Comparison of ENCODE assay signal across 11 cellular contexts in genomic region chr1:39189592-39190041, GRCh38. TPM values are rescaled to one million over a fixed set of nuclear protein-coding genes. Genes with fewer than 3 reads are reported as not detected.
A peak's percentile ranks its signal among the peaks of the same experiment; 100 is the strongest.
DNase-seq lines count a peak whose midpoint lies in the region; ATAC-seq and TF ChIP-seq lines count a peak whose summit lies in the region.
"Had no signal": no experiment of that assay in that cellular context is flagged by ENCODE, and none has a peak within 500 bp of the region (broad histone marks: within the 10 kb centered on the region; RNA-seq: fewer than 3 reads in every experiment).

No MANE protein-coding gene starts in this region.

- no peak overlapping the region for H2AFZ ChIP-seq in OCI-LY7 (ENCODE audit: low read length)

- H3K9me3 Mint-ChIP-seq in stimulated activated naive CD8-positive, alpha-beta T cell treated with anti-CD3 and anti-CD28 coated beads, Interleukin-15, Interleukin-2, amounts not matched to agents 100 ng/mL and 50 ng/mL, for 24 hours: no peaks in the 10 kb centered on the region
- H3K9me3 Mint-ChIP-seq in activated naive CD8-positive, alpha-beta T cell treated with anti-CD3 and anti-CD28 coated beads for 36 hours: peaks cover 2% of the 10 kb centered on the region

- TF ChIP-seq CTCF in vagina (IDR thresholded peaks at IDR 0.05) (no peak), OCI-LY7 (conservative IDR thresholded peaks at IDR 0.05; ENCODE audit: low read length) (no peak)

- H4K20me1 ChIP-seq in OCI-LY7 (ENCODE audit: insufficient read depth, low read length): no peaks in the 10 kb centered on the region

- H3K9me3 ChIP-seq in vagina (no peaks in the 10 kb centered on the region), HAP-1 (no peaks in the 10 kb centered on the region; the same call in 1 of the 2 replicates), OCI-LY7 (ENCODE audit: low read length) (no peaks in the 10 kb centered on the region)

- no TSS peak for BruUV-seq in OCI-LY7 (replicated peaks; lab: Mats Ljungman, UMichigan)

- peaks cover 46% of the 10 kb centered on the region for H3K4me1 ChIP-seq in vagina
- H3K4me1 ChIP-seq in HAP-1: no peaks in the 10 kb centered on the region
- H3K4me1 ChIP-seq in OCI-LY7 (ENCODE audit: insufficient read depth, low read length, poor library complexity, severe bottlenecking): peaks cover 39% of the 10 kb centered on the region

- ATAC-seq in stimulated activated naive CD8-positive, alpha-beta T cell treated with anti-CD3 and anti-CD28 coated beads, Interleukin-15, Interleukin-2, amounts not matched to agents 100 U/mL and 50 U/mL, for 24 hours: no peak

- H3K9me2 ChIP-seq in OCI-LY7 (ENCODE audit: insufficient read depth, low read length): no peaks in the 10 kb centered on the region

- DNase-seq in stimulated activated naive CD8-positive, alpha-beta T cell treated with anti-CD3 and anti-CD28 coated beads, Interleukin-15, Interleukin-2, amounts not matched to agents 100 U/mL and 50 U/mL, for 24 hours: no peak
- no peak for DNase-seq in activated naive CD8-positive, alpha-beta T cell treated with anti-CD3 and anti-CD28 coated beads for 36 hours
- peak; percentile 32 for DNase-seq in kidney glomerular epithelial cell (lab: John Stamatoyannopoulos, UW)
- DNase-seq in vagina (ENCODE audit: extremely low spot score in 2 of 2): no peak
- no peak for DNase-seq in HAP-1 (ENCODE audit: low spot score in 2 of 2)
- no peak for DNase-seq in NCI-H1694 (lab: John Stamatoyannopoulos, UW)
- DNase-seq in OCI-LY7 (ENCODE audit: low spot score): no peak
- DNase-seq: effector CD8-positive, alpha-beta T cell; stimulated activated CD4-positive, alpha-beta T cell treated with anti-CD3 and anti-CD28 coated beads, Interleukin-2, amount 100 ng/mL, for 24 hours had no signal

- POLR2A ChIA-PET in OCI-LY7 (lab: Charles Lee): interaction anchor here (0.9 to 1.7 kb wide), 3 partner anchors 10 to 91 kb away, joined by 3 read pairs; no protein-coding TSS in a partner anchor

- intact Hi-C loops in vagina (cut with DNase I): loop anchor here (5.0 kb wide), 2 partner anchors 68 to 82 kb away; no protein-coding TSS in a partner anchor
- intact Hi-C loops in OCI-LY7 (cut with micrococcal nuclease; ENCODE audit: unreplicated experiment): no loop called here

- no peak overlapping the region for H3K4me2 ChIP-seq in OCI-LY7 (ENCODE audit: low read length)
- H3K4me2 ChIP-seq: KMS-11 had no signal

- H3K79me2 ChIP-seq in OCI-LY7 (ENCODE audit: insufficient read depth, low read depth, low read length): no peaks in the 10 kb centered on the region

- H3K4me3 Mint-ChIP-seq in stimulated activated naive CD8-positive, alpha-beta T cell treated with anti-CD3 and anti-CD28 coated beads, Interleukin-15, Interleukin-2, amounts not matched to agents 100 ng/mL and 50 ng/mL, for 24 hours: peak overlapping the region; percentile 2
- H3K4me3 Mint-ChIP-seq in activated naive CD8-positive, alpha-beta T cell treated with anti-CD3 and anti-CD28 coated beads for 36 hours: no peak overlapping the region

- H3K27ac Mint-ChIP-seq in stimulated activated naive CD8-positive, alpha-beta T cell treated with anti-CD3 and anti-CD28 coated beads, Interleukin-15, Interleukin-2, amounts not matched to agents 100 ng/mL and 50 ng/mL, for 24 hours: peak overlapping the region; percentile 96
- H3K27ac Mint-ChIP-seq in activated naive CD8-positive, alpha-beta T cell treated with anti-CD3 and anti-CD28 coated beads for 36 hours: peak overlapping the region; percentile 66

- H3K27me3 ChIP-seq in vagina: no peaks in the 10 kb centered on the region
- no peaks in the 10 kb centered on the region for H3K27me3 ChIP-seq in HAP-1 (ENCODE audit: low read depth)

- CTCF ChIA-PET in OCI-LY7 (lab: Charles Lee; ENCODE audit: unreplicated experiment): no interaction called here

- TF ChIP-seq POLR2A in vagina (IDR thresholded peaks at IDR 0.05): no peak

- H3K27me3 Mint-ChIP-seq in stimulated activated naive CD8-positive, alpha-beta T cell treated with anti-CD3 and anti-CD28 coated beads, Interleukin-15, Interleukin-2, amounts not matched to agents 100 ng/mL and 50 ng/mL, for 24 hours: no peaks in the 10 kb centered on the region
- H3K27me3 Mint-ChIP-seq in activated naive CD8-positive, alpha-beta T cell treated with anti-CD3 and anti-CD28 coated beads for 36 hours: no peaks in the 10 kb centered on the region

- H3K36me3 ChIP-seq in vagina (no peaks in the 10 kb centered on the region), HAP-1 (replicated peaks) (no peaks in the 10 kb centered on the region), OCI-LY7 (ENCODE audit: insufficient read depth, low read length) (no peaks in the 10 kb centered on the region)

- in situ Hi-C loops in HAP-1 (cut with MboI; ENCODE audit: low sequenced_read_pairs): no loop called here

- H3K27ac ChIP-seq in vagina: peak overlapping the region; percentile 13
- H3K27ac ChIP-seq in OCI-LY7 (ENCODE audit: low read depth, low read length, poor library complexity, severe bottlenecking): no peak overlapping the region
- H3K27ac ChIP-seq: KMS-11 had no signal

- H3K36me3 Mint-ChIP-seq in stimulated activated naive CD8-positive, alpha-beta T cell treated with anti-CD3 and anti-CD28 coated beads, Interleukin-15, Interleukin-2, amounts not matched to agents 100 ng/mL and 50 ng/mL, for 24 hours (ENCODE audit: low read depth): no peaks in the 10 kb centered on the region
- H3K36me3 Mint-ChIP-seq in activated naive CD8-positive, alpha-beta T cell treated with anti-CD3 and anti-CD28 coated beads for 36 hours: peaks cover 6% of the 10 kb centered on the region

- peaks cover 92% of the 10 kb centered on the region for H3K4me1 Mint-ChIP-seq in stimulated activated naive CD8-positive, alpha-beta T cell treated with anti-CD3 and anti-CD28 coated beads, Interleukin-15, Interleukin-2, amounts not matched to agents 100 ng/mL and 50 ng/mL, for 24 hours (ENCODE audit: low read depth)
- peaks cover 78% of the 10 kb centered on the region for H3K4me1 Mint-ChIP-seq in activated naive CD8-positive, alpha-beta T cell treated with anti-CD3 and anti-CD28 coated beads for 36 hours

- no peak overlapping the region for H3K4me3 ChIP-seq in vagina
- H3K4me3 ChIP-seq in HAP-1: no peak overlapping the region
- no peak overlapping the region for H3K4me3 ChIP-seq in OCI-LY7 (ENCODE audit: low read depth, low read length, poor library complexity, severe bottlenecking)

RNA-seq across cellular contexts. Expression of gene MACF1, which starts 14.9 kb away (rescaled TPM):
- 100 to 1,000 TPM; 114 to 130 TPM for total RNA-seq in activated naive CD8-positive, alpha-beta T cell treated with anti-CD3 and anti-CD28 coated beads for 36 hours
- total RNA-seq in vagina (291 TPM), OCI-LY7 (2022) (220 and 236 TPM in 2 replicates)
- 211 and 235 TPM in 2 replicates for total RNA-seq in OCI-LY7 (2014; rRNA removed; shearing (Covaris generic))
